ENCODE assay signal across 30 cellular contexts in the genomic region with DNA sequence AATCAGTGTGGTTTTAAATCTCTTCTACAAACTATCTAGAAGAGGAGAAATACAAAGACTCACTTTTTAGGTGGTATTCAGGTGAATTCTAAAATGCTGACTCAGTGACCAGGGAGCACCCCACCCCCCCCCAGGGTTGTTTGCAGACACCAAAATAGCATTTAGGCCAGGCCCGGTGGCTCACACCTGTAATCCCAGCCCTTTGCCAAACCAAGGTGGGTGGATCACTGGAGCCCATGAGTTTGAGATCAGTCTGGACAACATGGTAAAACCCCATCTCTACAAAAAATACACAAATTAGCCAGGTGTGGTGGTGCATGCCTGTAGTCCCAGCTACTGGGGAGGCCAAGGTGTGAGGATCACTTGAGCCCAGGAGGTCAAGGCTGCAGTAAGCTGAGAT.
"Had no signal": no experiment of that assay in that cellular context is flagged by ENCODE, and none has a peak within 500 bp of the region (broad histone marks: within the 10 kb centered on the region; RNA-seq: fewer than 3 reads in every experiment).

No MANE protein-coding gene starts in this region.

- H3K27ac Mint-ChIP-seq: activated CD4-positive, alpha-beta memory T cell treated with anti-CD3 and anti-CD28 coated beads for 36 hours; activated CD4-positive, alpha-beta T cell treated with anti-CD3 and anti-CD28 coated beads for 36 hours; activated CD4-positive, alpha-beta T cell treated with anti-CD3 and anti-CD28 coated beads, Interleukin-2, amount 10 ng/mL, durations not matched to agents 24 days and 14 days; activated CD8-positive, alpha-beta memory T cell treated with anti-CD3 and anti-CD28 coated beads, Interleukin-2, amount 10 ng/mL, durations not matched to agents 7 days and 5 days; activated CD8-positive, alpha-beta T cell treated with anti-CD3 and anti-CD28 coated beads, Interleukin-2, amount 10 ng/mL, durations not matched to agents 7 days and 5 days; activated naive CD4-positive, alpha-beta T cell treated with anti-CD3 and anti-CD28 coated beads, Interleukin-2, amount 10 ng/mL, durations not matched to agents 7 days and 5 days; activated naive CD4-positive, alpha-beta T cell treated with anti-CD3 and anti-CD28 coated beads, Interleukin-2, amount 50 U/mL, for 72 hours; activated naive CD8-positive, alpha-beta T cell treated with anti-CD3 and anti-CD28 coated beads, Interleukin-2, amount 10 ng/mL, durations not matched to agents 7 days and 5 days; activated T-cell treated with anti-CD3 and anti-CD28 coated beads, Interleukin-2, amount 50 U/mL, for 72 hours had no signal

- H3K27me3 ChIP-seq: brain microvascular endothelial cell, esophagus muscularis mucosa, gastroesophageal sphincter had no signal

- H3K4me3 ChIP-seq: esophagus muscularis mucosa, gastroesophageal sphincter, heart right ventricle had no signal

- FAIRE-seq: astrocyte, bronchial epithelial cell, colon had no signal

- H3K36me3 ChIP-seq: brain microvascular endothelial cell had no signal

- H3K27ac ChIP-seq: brain microvascular endothelial cell, esophagus muscularis mucosa, gastroesophageal sphincter, heart right ventricle had no signal

- H3K9me3 Mint-ChIP-seq: activated CD4-positive, alpha-beta memory T cell treated with anti-CD3 and anti-CD28 coated beads for 36 hours; activated CD4-positive, alpha-beta T cell treated with anti-CD3 and anti-CD28 coated beads, Interleukin-2, amount 10 ng/mL, durations not matched to agents 24 days and 14 days; activated naive CD4-positive, alpha-beta T cell treated with anti-CD3 and anti-CD28 coated beads, Interleukin-2, amount 10 ng/mL, durations not matched to agents 7 days and 5 days; activated naive CD4-positive, alpha-beta T cell treated with anti-CD3 and anti-CD28 coated beads, Interleukin-2, amount 50 U/mL, for 72 hours; activated naive CD8-positive, alpha-beta T cell treated with anti-CD3 and anti-CD28 coated beads, Interleukin-2, amount 10 ng/mL, durations not matched to agents 7 days and 5 days; activated T-cell treated with anti-CD3 and anti-CD28 coated beads, Interleukin-2, amount 50 U/mL, for 72 hours; effector memory CD8-positive, alpha-beta T cell had no signal

- H3K27me3 Mint-ChIP-seq: activated CD4-positive, alpha-beta T cell treated with anti-CD3 and anti-CD28 coated beads for 36 hours; activated CD8-positive, alpha-beta memory T cell treated with anti-CD3 and anti-CD28 coated beads, Interleukin-2, amount 10 ng/mL, durations not matched to agents 7 days and 5 days; effector memory CD8-positive, alpha-beta T cell had no signal

- H3K9me3 ChIP-seq: esophagus muscularis mucosa, gastroesophageal sphincter, heart right ventricle had no signal

- ATAC-seq: activated CD4-positive, alpha-beta T cell treated with anti-CD3 and anti-CD28 coated beads for 36 hours; activated CD8-positive, alpha-beta memory T cell treated with anti-CD3 and anti-CD28 coated beads, Interleukin-2, amount 10 ng/mL, durations not matched to agents 7 days and 5 days; activated CD8-positive, alpha-beta T cell treated with anti-CD3 and anti-CD28 coated beads, Interleukin-2, amount 10 ng/mL, durations not matched to agents 7 days and 5 days; activated naive CD4-positive, alpha-beta T cell treated with anti-CD3 and anti-CD28 coated beads, Interleukin-2, amount 50 U/mL, for 72 hours; activated T-cell treated with anti-CD3 and anti-CD28 coated beads, Interleukin-2, amount 50 U/mL, for 72 hours; effector memory CD8-positive, alpha-beta T cell; gastroesophageal sphincter; heart right ventricle had no signal

- DNase-seq: activated CD4-positive, alpha-beta memory T cell treated with anti-CD3 and anti-CD28 coated beads for 36 hours; activated CD4-positive, alpha-beta T cell treated with anti-CD3 and anti-CD28 coated beads for 36 hours; activated CD4-positive, alpha-beta T cell treated with anti-CD3 and anti-CD28 coated beads, Interleukin-2, amount 10 ng/mL, durations not matched to agents 24 days and 14 days; activated CD4-positive, CD25-positive, alpha-beta regulatory T cell; activated CD4-positive, CD25-positive, alpha-beta regulatory T cell treated with anti-CD3 and anti-CD28 coated beads, Interleukin-2, amount 50 U/mL, for 72 hours; activated CD8-positive, alpha-beta memory T cell treated with anti-CD3 and anti-CD28 coated beads, Interleukin-2, amount 10 ng/mL, durations not matched to agents 7 days and 5 days; activated CD8-positive, alpha-beta memory T cell treated with anti-CD3 and anti-CD28 coated beads, Interleukin-2, amount 50 U/mL, for 4 hours; activated CD8-positive, alpha-beta T cell treated with anti-CD3 and anti-CD28 coated beads, Interleukin-2, amount 10 ng/mL, durations not matched to agents 7 days and 5 days; activated gamma-delta T cell; activated naive CD4-positive, alpha-beta T cell; activated naive CD4-positive, alpha-beta T cell treated with anti-CD3 and anti-CD28 coated beads, Interleukin-2, amount 10 ng/mL, durations not matched to agents 7 days and 5 days; activated naive CD8-positive, alpha-beta T cell treated with anti-CD3 and anti-CD28 coated beads, Interleukin-2, amount 10 ng/mL, durations not matched to agents 7 days and 5 days; activated T-cell treated with anti-CD3 and anti-CD28 coated beads, Interleukin-2, amount 50 U/mL, for 1 hour; activated T-cell treated with anti-CD3 and anti-CD28 coated beads, Interleukin-2, amount 50 U/mL, for 72 hours; brain microvascular endothelial cell; caudate nucleus; cortex of kidney; dermis blood vessel endothelial cell; effector CD4-positive, alpha-beta T cell; effector memory CD8-positive, alpha-beta T cell; erythroblast; foreskin melanocyte; heart right ventricle; T-helper 2 cell had no signal

- H3K4me3 Mint-ChIP-seq: activated CD4-positive, alpha-beta memory T cell treated with anti-CD3 and anti-CD28 coated beads for 36 hours; activated CD4-positive, alpha-beta T cell treated with anti-CD3 and anti-CD28 coated beads for 36 hours; activated CD4-positive, alpha-beta T cell treated with anti-CD3 and anti-CD28 coated beads, Interleukin-2, amount 10 ng/mL, durations not matched to agents 24 days and 14 days; activated CD8-positive, alpha-beta memory T cell treated with anti-CD3 and anti-CD28 coated beads, Interleukin-2, amount 10 ng/mL, durations not matched to agents 7 days and 5 days; activated CD8-positive, alpha-beta T cell treated with anti-CD3 and anti-CD28 coated beads, Interleukin-2, amount 10 ng/mL, durations not matched to agents 7 days and 5 days; activated naive CD4-positive, alpha-beta T cell treated with anti-CD3 and anti-CD28 coated beads, Interleukin-2, amount 10 ng/mL, durations not matched to agents 7 days and 5 days; activated naive CD8-positive, alpha-beta T cell treated with anti-CD3 and anti-CD28 coated beads, Interleukin-2, amount 10 ng/mL, durations not matched to agents 7 days and 5 days; activated T-cell treated with anti-CD3 and anti-CD28 coated beads, Interleukin-2, amount 50 U/mL, for 72 hours; effector memory CD8-positive, alpha-beta T cell had no signal

- H3K36me3 Mint-ChIP-seq: activated CD4-positive, alpha-beta memory T cell treated with anti-CD3 and anti-CD28 coated beads for 36 hours; activated naive CD4-positive, alpha-beta T cell treated with anti-CD3 and anti-CD28 coated beads, Interleukin-2, amount 10 ng/mL, durations not matched to agents 7 days and 5 days; activated naive CD4-positive, alpha-beta T cell treated with anti-CD3 and anti-CD28 coated beads, Interleukin-2, amount 50 U/mL, for 72 hours; activated naive CD8-positive, alpha-beta T cell treated with anti-CD3 and anti-CD28 coated beads, Interleukin-2, amount 10 ng/mL, durations not matched to agents 7 days and 5 days had no signal
